In genomic region chr7:50730459-50731400, GRCh38 we compare ENCODE assay signal across 15 cellular contexts. TPM values are rescaled to one million over a fixed set of nuclear protein-coding genes. Genes with fewer than 3 reads are reported as not detected.
DNase-seq lines count a peak whose midpoint lies in the region; ATAC-seq, FAIRE-seq and TF ChIP-seq lines count a peak whose summit lies in the region.
"Had no signal": no experiment of that assay in that cellular context is flagged by ENCODE, and none has a peak within 500 bp of the region (broad histone marks: within the 10 kb centered on the region; RNA-seq: fewer than 3 reads in every experiment).

No MANE protein-coding gene starts in this region.

- TF ChIP-seq RAD21 in HepG2 (CRISPR knock-in tag; IDR thresholded peaks at IDR 0.05) = no peak

- H3K4me3 Mint-ChIP-seq in endothelial cell (ENCODE audit: unreplicated experiment) = no peak overlapping the region
- H3K4me3 Mint-ChIP-seq: activated CD4-positive, alpha-beta T cell treated with anti-CD3 and anti-CD28 coated beads, Interleukin-2, amount 10 ng/mL, durations not matched to agents 7 days and 5 days; CD4-positive, alpha-beta memory T cell; T-cell had no signal

- no peak overlapping the region for H3K27ac ChIP-seq in HepG2 (ENCODE audit: extremely low read length, insufficient read depth, low read length)
- H3K27ac ChIP-seq in stomach = peak overlapping the region in 3 of 5 donors; percentile 22 to 40 (median 23)
- H3K27ac ChIP-seq: epithelial cell of prostate had no signal

- TF ChIP-seq CTCF in endothelial cell (IDR thresholded peaks at IDR 0.05; ENCODE audit: unreplicated experiment) (no peak), HepG2 (CRISPR knock-in tag; IDR thresholded peaks at IDR 0.05) (no peak), stomach (IDR thresholded peaks at IDR 0.05) (no peak)

- no TSS peak for BruUV-seq in HepG2 (replicated peaks; lab: Mats Ljungman, UMichigan)

- no peak overlapping the region; a peak in 1 of 6 replicates for H3K4me3 ChIP-seq in HepG2 (replicated peaks in 1 of 3; ENCODE audit: insufficient read depth in 1 of 3, low read depth in 2 of 3, low read length in 3 of 3)
- H3K4me3 ChIP-seq in stomach = no peak overlapping the region

- CTCF ChIA-PET in HepG2 (lab: Yijun Ruan, JAX; ENCODE audit: low intra/inter-chr PET ratio, low total read pairs) = no interaction called here

- peaks cover 28% of the 10 kb centered on the region for H3K4me1 ChIP-seq in HepG2 (ENCODE audit: insufficient read depth, low read length)
- peaks cover 12 to 80% (median 43%) of the 10 kb centered on the region in 4 donors for H3K4me1 ChIP-seq in stomach

- intact Hi-C loops in HepG2 (cut with micrococcal nuclease; ENCODE audit: unreplicated experiment) (no loop called here), stomach (cut with DNase I; ENCODE audit: low total_unique reads) (no loop called here)

- ATAC-seq in HepG2 (peak; percentile 86), GM18520 (IDR thresholded peaks at IDR 0.05; ENCODE audit: unreplicated experiment) (no peak), GM21786 (IDR thresholded peaks at IDR 0.05; ENCODE audit: unreplicated experiment) (no peak)
- ATAC-seq: T-cell had no signal

- TF ChIP-seq EP300 in HepG2 (IDR thresholded peaks at IDR 0.05; ENCODE audit: low read depth in 2 of 2, low read length in 2 of 2) (peak in 1 of 2 experiments; percentile 14; a peak in 1 of 4 replicates), HepG2 (CRISPR knock-in tag; IDR thresholded peaks at IDR 0.05; ENCODE audit: borderline replicate concordance) (no peak), stomach (IDR thresholded peaks at IDR 0.05) (no peak)

- no peaks in the 10 kb centered on the region for H4K20me1 ChIP-seq in HepG2 (ENCODE audit: insufficient read depth, low read length)

- no peak overlapping the region for H3K9ac ChIP-seq in HepG2 (ENCODE audit: insufficient read depth, low read depth, low read length)

- H3K9me3 ChIP-seq in HepG2 (ENCODE audit: low read length) = no peaks in the 10 kb centered on the region
- H3K9me3 ChIP-seq in stomach = no peaks in the 10 kb centered on the region

- POLR2A ChIA-PET in HepG2 (lab: Yijun Ruan, JAX) = no interaction called here

- H2AFZ ChIP-seq in HepG2 (ENCODE audit: low read length) = no peak overlapping the region

- H3K4me2 ChIP-seq in HepG2 (ENCODE audit: low read depth, low read length) = peak overlapping the region; percentile 56

- H3K36me3 ChIP-seq in HepG2 (replicated peaks in 1 of 2; ENCODE audit: control insufficient read depth in 1 of 2, insufficient read depth in 2 of 2, low read length in 2 of 2) (no peaks in the 10 kb centered on the region), stomach (peaks cover 0 to 7% (median 3%) of the 10 kb centered on the region in 4 donors)

- peak; percentile 41 for DNase-seq in M059J (ENCODE audit: low read depth)
- no peak for DNase-seq in endothelial cell (ENCODE audit: low spot score)
- DNase-seq in HepG2 (ENCODE audit: low spot score) = peak; percentile 46
- no peak for DNase-seq in stomach
- DNase-seq in stimulated activated CD8-positive, alpha-beta memory T cell treated with anti-CD3 and anti-CD28 coated beads, Interleukin-4, amount 100 ng/mL, for 48 hours = no peak
- DNase-seq in activated CD4-positive, CD25-positive, alpha-beta regulatory T cell treated with anti-CD3 and anti-CD28 coated beads, Interleukin-2, amount 50 U/mL, for 72 hours = no peak
- DNase-seq: activated CD4-positive, alpha-beta T cell treated with anti-CD3 and anti-CD28 coated beads, Interleukin-2, amount 10 ng/mL, durations not matched to agents 7 days and 5 days; CD4-positive, alpha-beta memory T cell; KG1; NCI-H2081; T-cell had no signal

- TF ChIP-seq POLR2A in HepG2 (IDR thresholded peaks at IDR 0.05; ENCODE audit: insufficient read depth in 1 of 2, low read depth in 2 of 2, low read length in 2 of 2) = no peak
- TF ChIP-seq POLR2A in stomach (IDR thresholded peaks at IDR 0.05) = no peak

- H3K79me2 ChIP-seq in HepG2 (ENCODE audit: insufficient read depth, low read length) = no peaks in the 10 kb centered on the region

- in situ Hi-C loops in HepG2 (cut with HindIII; ENCODE audit: extremely low pct_ligation_motif_present, low pct_unique_long_range_greater_than_20kb) = no loop called here

- H3K9me3 Mint-ChIP-seq in endothelial cell (ENCODE audit: unreplicated experiment) = no peaks in the 10 kb centered on the region
- H3K9me3 Mint-ChIP-seq: activated CD4-positive, alpha-beta T cell treated with anti-CD3 and anti-CD28 coated beads, Interleukin-2, amount 10 ng/mL, durations not matched to agents 7 days and 5 days; CD4-positive, alpha-beta memory T cell; T-cell had no signal

- H3K27me3 ChIP-seq in HepG2 (ENCODE audit: control insufficient read depth in 1 of 2, insufficient read depth in 2 of 2, low read length in 2 of 2) (no peaks in the 10 kb centered on the region), stomach (no peaks in the 10 kb centered on the region)

- 18% methylated on average over 10 of the region's 12 CpGs for WGBS in HepG2 (ENCODE audit: low lambda C conversion rate)
- 60 to 81% (median 77%) methylated on average over 12 of the region's 12 CpGs for WGBS in stomach, 5 donors

- H3K27me3 Mint-ChIP-seq in endothelial cell (ENCODE audit: unreplicated experiment) = peaks cover 4% of the 10 kb centered on the region
- H3K27me3 Mint-ChIP-seq: activated CD4-positive, alpha-beta T cell treated with anti-CD3 and anti-CD28 coated beads, Interleukin-2, amount 10 ng/mL, durations not matched to agents 7 days and 5 days; CD4-positive, alpha-beta memory T cell had no signal

- H3K36me3 Mint-ChIP-seq in endothelial cell (ENCODE audit: low read depth, unreplicated experiment) = peaks cover 27% of the 10 kb centered on the region
- H3K36me3 Mint-ChIP-seq: CD4-positive, alpha-beta memory T cell; T-cell had no signal

- no peak for FAIRE-seq in HepG2 (lab: Jason Lieb, UNC)
- FAIRE-seq: bronchial epithelial cell had no signal

- H3K4me1 Mint-ChIP-seq in endothelial cell (ENCODE audit: unreplicated experiment) = peaks cover 66% of the 10 kb centered on the region

- peak overlapping the region; percentile 87 for H3K27ac Mint-ChIP-seq in endothelial cell (ENCODE audit: unreplicated experiment)
- H3K27ac Mint-ChIP-seq: activated CD4-positive, alpha-beta T cell treated with anti-CD3 and anti-CD28 coated beads, Interleukin-2, amount 10 ng/mL, durations not matched to agents 7 days and 5 days; CD4-positive, alpha-beta memory T cell; T-cell had no signal

TF ChIP-seq in HepG2, 621 proteins besides CTCF, POLR2A, EP300 and RAD21 (continues in another document):
- TF ChIP-seq TBX2 (CRISPR knock-in tag; IDR thresholded peaks at IDR 0.05; ENCODE audit: borderline replicate concordance) (0 out of 2 replicates have a peak, but pooled peaks have one; percentile 17), PATZ1 (CRISPR knock-in tag; IDR thresholded peaks at IDR 0.05) (no peak), ZNF841 (CRISPR knock-in tag; IDR thresholded peaks at IDR 0.05; ENCODE audit: borderline replicate concordance) (no peak), GATAD2A (CRISPR knock-in tag; IDR thresholded peaks at IDR 0.05) (0 out of 2 replicates have a peak, but pooled peaks have one; percentile 21), SOX13 (IDR thresholded peaks at IDR 0.05) (no peak), SOX13 (CRISPR knock-in tag; conservative IDR thresholded peaks at IDR 0.05 in 1 of 2, IDR thresholded peaks at IDR 0.05 in 1 of 2) (peak in 1 of 2 experiments; percentile 26; a peak in 1 of 4 replicates), ZSCAN25 (CRISPR knock-in tag; IDR thresholded peaks at IDR 0.05) (peak; percentile 94), HNF4A (CRISPR knock-in tag; IDR thresholded peaks at IDR 0.05) (peak; percentile 50; the same call in 1 of the 2 replicates)

RNA-seq across cellular contexts. Expression of gene GRB10, which starts 52.0 kb away (rescaled TPM):
- 0.10 and 0.20 TPM in 2 replicates for total RNA-seq in M059J (2014; rRNA removed; shearing (Covaris generic))
- 164 TPM for total RNA-seq in endothelial cell (ENCODE audit: unreplicated experiment)
- total RNA-seq in HepG2 (2016; rRNA removed; fragmentation: Illumina TruSeq; extraction: Trizol) = 6.8 and 8.3 TPM in 2 replicates
- 5.3 and 6.7 TPM in 2 replicates for total RNA-seq in HepG2 (2016; cell fraction: cytosol; rRNA removed; fragmentation: Illumina TruSeq; extraction: Trizol; ENCODE audit: low read depth)
- 6.0 and 6.8 TPM in 2 replicates for total RNA-seq in HepG2 (2016; cell fraction: insoluble cytoplasmic fraction; rRNA removed; fragmentation: Illumina TruSeq; extraction: Trizol)
- total RNA-seq in HepG2 (2016; cell fraction: membrane; rRNA removed; fragmentation: Illumina TruSeq; extraction: Trizol) = 5.8 and 7.2 TPM in 2 replicates
- 9.6 and 9.8 TPM in 2 replicates for total RNA-seq in HepG2 (2016; cell fraction: nucleus; rRNA removed; fragmentation: Illumina TruSeq; extraction: Trizol)
- polyA plus RNA-seq in HepG2 (2011; rRNA removed) = 4.0 and 5.6 TPM in 2 replicates
- polyA plus RNA-seq in HepG2 (2011; cell fraction: cytosol; rRNA removed) = 3.2 and 4.2 TPM in 2 replicates
- polyA plus RNA-seq in HepG2 (2011; cell fraction: nucleus; rRNA removed) = 10.8 and 14.7 TPM in 2 replicates
- 5.0 and 10.6 TPM in 2 replicates for polyA plus RNA-seq in HepG2 (2012)
- 2.0 and 2.5 TPM in 2 replicates for polyA plus RNA-seq in HepG2 (2016; cell fraction: cytosol; fragmentation: Illumina TruSeq; extraction: Trizol; ENCODE audit: low read depth)
- polyA plus RNA-seq in HepG2 (2016; cell fraction: insoluble cytoplasmic fraction; fragmentation: Illumina TruSeq; extraction: Trizol; ENCODE audit: low read depth) = 5.9 and 7.3 TPM in 2 replicates
- polyA plus RNA-seq in HepG2 (2016; cell fraction: membrane; fragmentation: Illumina TruSeq; extraction: Trizol; ENCODE audit: low read depth) = 3.6 and 4.4 TPM in 2 replicates
- 13.4 and 14.4 TPM in 2 replicates for polyA plus RNA-seq in HepG2 (2016; cell fraction: nucleus; fragmentation: Illumina TruSeq; extraction: Trizol; ENCODE audit: insufficient read depth, low read depth)
- polyA minus RNA-seq in HepG2 (2011; rRNA and poly(A)+ RNA removed; ENCODE audit: low replicate concordance) = 14.7 and 40.4 TPM in 2 replicates
- polyA minus RNA-seq in HepG2 (2011; cell fraction: cytosol; rRNA and poly(A)+ RNA removed) = 7.3 and 9.2 TPM in 2 replicates
- polyA minus RNA-seq in HepG2 (2011; cell fraction: nucleus; rRNA and poly(A)+ RNA removed) = 26.9 and 31.1 TPM in 2 replicates
- 10 to 100 TPM; 45.1 to 84.9 (median 68.8) TPM for total RNA-seq in stomach
- polyA plus RNA-seq in stomach = 10 to 100 TPM; 10.2 to 15.1 (median 12.4) TPM

Comparison
In these comparisons a context has a peak if more than half of its experiments do, and no peak if none do; other contexts are left out.
1. DNase-seq: peak in M059J (single experiment) and HepG2 (single experiment); none in endothelial cell (single experiment), stomach (single experiment), stimulated activated CD8-positive, alpha-beta memory T cell treated with anti-CD3 and anti-CD28 coated beads, Interleukin-4, amount 100 ng/mL, for 48 hours (single experiment) and activated CD4-positive, CD25-positive, alpha-beta regulatory T cell treated with anti-CD3 and anti-CD28 coated beads, Interleukin-2, amount 50 U/mL, for 72 hours (single experiment).